In genomic region chr4:24643774-24644520, GRCh38 we compare ENCODE assay signal across 23 cellular contexts. TPM values are rescaled to one million over a fixed set of nuclear protein-coding genes. Genes with fewer than 3 reads are reported as not detected.
DNase-seq lines count a peak whose midpoint lies in the region; FAIRE-seq and TF ChIP-seq lines count a peak whose summit lies in the region.
"Had no signal": no experiment of that assay in that cellular context is flagged by ENCODE, and none has a peak within 500 bp of the region (broad histone marks: within the 10 kb centered on the region; RNA-seq: fewer than 3 reads in every experiment).

No MANE protein-coding gene starts in this region.

- H3K79me2 ChIP-seq in hepatocyte = no peaks in the 10 kb centered on the region
- no peaks in the 10 kb centered on the region for H3K79me2 ChIP-seq in Karpas-422 (ENCODE audit: low read length)

- no peaks in the 10 kb centered on the region for H3K36me3 ChIP-seq in HEK293 (ENCODE audit: control insufficient read depth in 2 of 2, insufficient read depth in 1 of 2, low read length in 2 of 2)
- H3K36me3 ChIP-seq in bronchial epithelial cell (ENCODE audit: control insufficient read depth, insufficient read depth, low read length) = no peaks in the 10 kb centered on the region
- no peaks in the 10 kb centered on the region for H3K36me3 ChIP-seq in hepatocyte (replicated peaks; ENCODE audit: insufficient read depth, low read depth)
- H3K36me3 ChIP-seq in Karpas-422 (ENCODE audit: insufficient read depth, low read length) = no peaks in the 10 kb centered on the region
- H3K36me3 ChIP-seq: HAP-1, lower lobe of right lung, right lobe of liver had no signal

- H3K27me3 ChIP-seq in bronchial epithelial cell (ENCODE audit: control insufficient read depth, insufficient read depth, low read length) = no peaks in the 10 kb centered on the region
- H3K27me3 ChIP-seq in hepatocyte = no peaks in the 10 kb centered on the region
- no peaks in the 10 kb centered on the region for H3K27me3 ChIP-seq in Karpas-422 (ENCODE audit: low read length)
- H3K27me3 ChIP-seq: right lobe of liver had no signal

- in situ Hi-C loops in ACHN (cut with HindIII; ENCODE audit: low pct_ligation_motif_present, low pct_unique_long_range_greater_than_20kb, low sequenced_read_pairs) = no loop called here

- no peak overlapping the region for H3K9ac ChIP-seq in Karpas-422 (ENCODE audit: low read length)

- TF ChIP-seq CTCF in HEK293 (tag by site-specific recombination; IDR thresholded peaks at IDR 0.05) (no peak), bronchial epithelial cell (IDR thresholded peaks at IDR 0.05; ENCODE audit: insufficient read depth, low read length, severe bottlenecking) (no peak), hepatocyte (IDR thresholded peaks at IDR 0.05; ENCODE audit: poor library complexity) (no peak)

- no peak overlapping the region for H2AFZ ChIP-seq in hepatocyte
- H2AFZ ChIP-seq in Karpas-422 (ENCODE audit: low read length) = no peak overlapping the region

- H3K9me3 ChIP-seq in HEK293 (ENCODE audit: control insufficient read depth, insufficient read depth, low read depth, low read length) (no peaks in the 10 kb centered on the region), hepatocyte (ENCODE audit: low read depth) (no peaks in the 10 kb centered on the region), Karpas-422 (ENCODE audit: low read length) (no peaks in the 10 kb centered on the region)
- H3K9me3 ChIP-seq: HAP-1, lower lobe of right lung, right lobe of liver had no signal

- DNase-seq in ACHN (peak; percentile 53), bronchial epithelial cell (ENCODE audit: low read depth) (no peak), hepatocyte (ENCODE audit: low spot score) (no peak), Karpas-422 (no peak), DMS79 (lab: John Stamatoyannopoulos, UW) (no peak), DMS114 treated with DMSO at 0.1 percent for 48 hours (lab: John Stamatoyannopoulos, UW; ENCODE audit: unreplicated experiment) (no peak)
- DNase-seq in NK-92 treated with Interleukin-12 subunit alpha and Interleukin-12 subunit beta, amount 100 ng/mL, for 24 hours (lab: John Stamatoyannopoulos, UW) = no peak
- DNase-seq: activated CD4-positive, alpha-beta T cell treated with anti-CD3 and anti-CD28 coated beads for 4 hours; DMS153; hippocampal formation; lower lobe of right lung; NCI-H1436; NCI-H2171; NCI-H526 treated with DMSO at 0.1 percent for 48 hours; occipital lobe; right lobe of liver; Right ventricle myocardium superior; SW 1271 had no signal

- POLR2A ChIA-PET in HEK293 (lab: Yijun Ruan, JAX) = interaction anchor here (1.0 kb wide), 1 partner anchor 14 kb away, joined by 4 read pairs; no protein-coding TSS in a partner anchor

- H3K4me2 ChIP-seq in hepatocyte (no peak overlapping the region), Karpas-422 (ENCODE audit: low read depth, low read length, poor library complexity, severe bottlenecking) (no peak overlapping the region)

- FAIRE-seq in bronchial epithelial cell (lab: Jason Lieb, UNC) = peak; percentile 36
- FAIRE-seq: A204.1, islet of Langerhans had no signal

- H3K27ac ChIP-seq in HEK293 (ENCODE audit: extremely low read depth, low read depth, low read length) (no peak overlapping the region), hepatocyte (peak overlapping the region; percentile 57), Karpas-422 (ENCODE audit: low read length) (no peak overlapping the region)
- H3K27ac ChIP-seq: C4-2B, lower lobe of right lung, right lobe of liver had no signal

- CTCF ChIA-PET in HEK293 (lab: Yijun Ruan, JAX) = no interaction called here

- H4K20me1 ChIP-seq in hepatocyte (ENCODE audit: insufficient read depth, poor library complexity, severe bottlenecking) (no peaks in the 10 kb centered on the region), Karpas-422 (ENCODE audit: insufficient read depth, low read depth, low read length) (no peaks in the 10 kb centered on the region)

- WGBS in hepatocyte (ENCODE audit: low lambda C conversion rate, missing lambda C conversion rate) = 88% methylated on average over 8 of the region's 8 CpGs

- no peaks in the 10 kb centered on the region for H3K9me2 ChIP-seq in hepatocyte (replicated peaks; ENCODE audit: insufficient read depth)
- no peaks in the 10 kb centered on the region for H3K9me2 ChIP-seq in Karpas-422 (replicated peaks; ENCODE audit: insufficient read depth, low read length)

- H3K4me1 ChIP-seq in HEK293 (ENCODE audit: control insufficient read depth, insufficient read depth, low read length) (no peaks in the 10 kb centered on the region), hepatocyte (ENCODE audit: insufficient read depth) (peaks cover 6% of the 10 kb centered on the region), Karpas-422 (ENCODE audit: low read length) (no peaks in the 10 kb centered on the region)
- H3K4me1 ChIP-seq: right lobe of liver had no signal

- H3K4me3 ChIP-seq in HEK293 (ENCODE audit: low read depth, low read length) (no peak overlapping the region), bronchial epithelial cell (ENCODE audit: low read depth, low read length) (no peak overlapping the region), hepatocyte (no peak overlapping the region), Karpas-422 (ENCODE audit: low read length) (no peak overlapping the region)
- H3K4me3 ChIP-seq: HAP-1, lower lobe of right lung, right lobe of liver had no signal

TF ChIP-seq in HEK293, 187 proteins besides CTCF, POLR2A, EP300 and RAD21:
- peak; percentile 77; the same call in 1 of the 2 replicates for TF ChIP-seq MZF1 (tag by site-specific recombination; IDR thresholded peaks at IDR 0.05; ENCODE audit: borderline replicate concordance)
- no peak for TF ChIP-seq TSHZ1 (tag by site-specific recombination; IDR thresholded peaks at IDR 0.05; ENCODE audit: borderline replicate concordance)

RNA-seq across cellular contexts. Expression of gene DHX15, which starts 59.6 kb away (rescaled TPM):
- total RNA-seq in bronchial epithelial cell (142 and 181 TPM in 2 replicates), hepatocyte (180 and 188 TPM in 2 replicates)
- polyA plus RNA-seq in hepatocyte = 88.1 and 88.4 TPM in 2 replicates
- total RNA-seq in Karpas-422 (2014; rRNA removed; shearing (Covaris generic); ENCODE audit: low replicate concordance) = 109 and 189 TPM in 2 replicates
